13 cellular contexts compared by ENCODE assay signal in the genomic region with DNA sequence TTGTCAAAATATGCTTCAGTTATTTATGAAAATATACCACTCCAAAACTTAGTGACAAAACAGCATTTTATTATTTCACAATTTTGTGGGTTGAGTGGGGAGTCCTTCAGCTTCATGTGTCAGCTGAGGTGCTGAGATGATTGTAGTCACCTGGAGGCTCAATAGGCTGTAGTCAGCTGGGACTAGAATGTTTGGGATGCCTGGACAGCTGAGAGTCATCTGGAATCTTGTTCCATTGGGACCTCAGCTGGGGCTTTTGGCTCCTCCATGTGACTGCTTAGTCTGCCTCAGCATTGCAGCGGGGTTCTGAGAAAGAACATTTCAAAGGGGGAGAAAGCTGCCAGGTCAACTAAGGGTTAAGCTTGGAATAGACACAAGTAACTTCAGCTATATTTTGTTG. TPM values are rescaled to one million over a fixed set of nuclear protein-coding genes. Genes with fewer than 3 reads are reported as not detected.
DNase-seq lines count a peak whose midpoint lies in the region; ATAC-seq, FAIRE-seq and TF ChIP-seq lines count a peak whose summit lies in the region.
"Had no signal": no experiment of that assay in that cellular context is flagged by ENCODE, and none has a peak within 500 bp of the region (broad histone marks: within the 10 kb centered on the region; RNA-seq: fewer than 3 reads in every experiment).

No MANE protein-coding gene starts in this region.

- no peak overlapping the region for H3K4me3 Mint-ChIP-seq in MCF 10A (ENCODE audit: unreplicated experiment)
- H3K4me3 Mint-ChIP-seq in astrocyte (ENCODE audit: unreplicated experiment): no peak overlapping the region

- H3K36me3 ChIP-seq in breast epithelium (no peaks in the 10 kb centered on the region), astrocyte (ENCODE audit: insufficient read depth, low read length) (no peaks in the 10 kb centered on the region), keratinocyte (ENCODE audit: control insufficient read depth in 2 of 2, extremely low read depth in 1 of 2, insufficient read depth in 2 of 2, low read length in 2 of 2) (no peaks in the 10 kb centered on the region), upper lobe of right lung (no peaks in the 10 kb centered on the region)

- H3K36me3 Mint-ChIP-seq in MCF 10A (ENCODE audit: insufficient read depth, unreplicated experiment): no peaks in the 10 kb centered on the region
- H3K36me3 Mint-ChIP-seq in astrocyte (ENCODE audit: low read depth, unreplicated experiment): peaks cover 2% of the 10 kb centered on the region

- no peak overlapping the region for H2AFZ ChIP-seq in astrocyte (ENCODE audit: low read depth, low read length)
- no peak overlapping the region for H2AFZ ChIP-seq in keratinocyte (ENCODE audit: control insufficient read depth, low read length)

- H3K4me3 ChIP-seq in breast epithelium (no peak overlapping the region), astrocyte (ENCODE audit: insufficient read depth, low read depth, low read length) (no peak overlapping the region), keratinocyte (ENCODE audit: control insufficient read depth in 2 of 3, extremely low read depth in 1 of 3, insufficient read depth in 2 of 3, low read depth in 1 of 3, low read length in 3 of 3) (no peak overlapping the region), upper lobe of right lung (no peak overlapping the region)

- dilution Hi-C loops in keratinocyte (cut with MboI; ENCODE audit: extremely low pct_ligation_motif_present, low sequenced_read_pairs): no loop called here

- H3K27ac Mint-ChIP-seq in MCF 10A (ENCODE audit: low read depth, unreplicated experiment) (peak overlapping the region; percentile 71), astrocyte (ENCODE audit: unreplicated experiment) (peak overlapping the region; percentile 15)

- no peak overlapping the region for H3K4me2 ChIP-seq in astrocyte (ENCODE audit: low read length)
- H3K4me2 ChIP-seq in keratinocyte (ENCODE audit: control insufficient read depth, extremely low read depth, insufficient read depth, low read depth, low read length): no peak overlapping the region

- H3K4me1 ChIP-seq in breast epithelium: peaks cover 0 to 12% of the 10 kb centered on the region in 2 donors
- no peaks in the 10 kb centered on the region for H3K4me1 ChIP-seq in astrocyte (ENCODE audit: insufficient read depth, low read length)
- H3K4me1 ChIP-seq in keratinocyte (ENCODE audit: control insufficient read depth, extremely low read depth, insufficient read depth, low read length): peaks cover 23% of the 10 kb centered on the region
- H3K4me1 ChIP-seq in upper lobe of right lung: peaks cover 78% of the 10 kb centered on the region

- H3K79me2 ChIP-seq in astrocyte (ENCODE audit: insufficient read depth, low read length): peaks cover 100% of the 10 kb centered on the region
- peaks cover 92% of the 10 kb centered on the region for H3K79me2 ChIP-seq in keratinocyte (ENCODE audit: control insufficient read depth, insufficient read depth, low read length)

- TF ChIP-seq POLR2A in breast epithelium (IDR thresholded peaks at IDR 0.05): no peak

- H3K9ac ChIP-seq in astrocyte (ENCODE audit: low read length) (no peak overlapping the region), keratinocyte (ENCODE audit: control insufficient read depth, extremely low read depth, insufficient read depth, low read length) (no peak overlapping the region)

- H3K27me3 ChIP-seq in breast epithelium: no peaks in the 10 kb centered on the region
- H3K27me3 ChIP-seq in astrocyte (ENCODE audit: insufficient read depth, low read length): no peaks in the 10 kb centered on the region
- no peaks in the 10 kb centered on the region for H3K27me3 ChIP-seq in keratinocyte (ENCODE audit: control insufficient read depth, extremely low read depth, insufficient read depth, low read length)
- H3K27me3 ChIP-seq in upper lobe of right lung: no peaks in the 10 kb centered on the region

- H3K9me3 ChIP-seq in breast epithelium: no peaks in the 10 kb centered on the region
- H3K9me3 ChIP-seq in astrocyte (ENCODE audit: insufficient read depth, low read depth, low read length): no peaks in the 10 kb centered on the region
- H3K9me3 ChIP-seq in keratinocyte (ENCODE audit: control insufficient read depth, low read depth, low read length): no peaks in the 10 kb centered on the region
- H3K9me3 ChIP-seq in upper lobe of right lung: no peaks in the 10 kb centered on the region

- intact Hi-C loops in MCF 10A (cut with micrococcal nuclease): no loop called here
- intact Hi-C loops in breast epithelium (cut with DNase I; ENCODE audit: low total_unique reads): no loop called here
- intact Hi-C loops in upper lobe of right lung (cut with DNase I): no loop called here

- DNase-seq in MCF 10A (ENCODE audit: unreplicated experiment) (no peak), breast epithelium (ENCODE audit: low spot score in 2 of 2) (no peak), astrocyte (ENCODE audit: low read depth) (peak; percentile 5), keratinocyte (ENCODE audit: low read depth, low spot score) (no peak), upper lobe of right lung (no peak), GM03348 (ENCODE audit: low spot score) (no peak)
- DNase-seq: activated CD4-positive, CD25-positive, alpha-beta regulatory T cell treated with anti-CD3 and anti-CD28 coated beads, Interleukin-2, amount 50 U/mL, for 72 hours; hypothalamus; MM.1S; NCI-H2171 treated with DMSO at 0.1 percent for 48 hours; posterior cingulate gyrus had no signal

- H3K27ac ChIP-seq in breast epithelium: no peak overlapping the region
- H3K27ac ChIP-seq in astrocyte (ENCODE audit: low read depth, low read length): no peak overlapping the region
- peak overlapping the region; percentile 22 for H3K27ac ChIP-seq in keratinocyte (ENCODE audit: control insufficient read depth, insufficient read depth, low read length)
- H3K27ac ChIP-seq in upper lobe of right lung: no peak overlapping the region

- no peaks in the 10 kb centered on the region for H3K9me3 Mint-ChIP-seq in MCF 10A (ENCODE audit: unreplicated experiment)
- H3K9me3 Mint-ChIP-seq in astrocyte (ENCODE audit: unreplicated experiment): no peaks in the 10 kb centered on the region

- no TSS peak for BruUV-seq in MCF 10A (replicated peaks; lab: Mats Ljungman, UMichigan)

- H3K4me1 Mint-ChIP-seq in MCF 10A (ENCODE audit: insufficient read depth, unreplicated experiment) (peaks cover 38% of the 10 kb centered on the region), astrocyte (ENCODE audit: low read depth, unreplicated experiment) (peaks cover 30% of the 10 kb centered on the region)

- ATAC-seq in upper lobe of right lung: peak; percentile 53
- ATAC-seq in GM21423 (IDR thresholded peaks at IDR 0.05; ENCODE audit: unreplicated experiment): no peak
- no peak for ATAC-seq in HG03521 (IDR thresholded peaks at IDR 0.05; ENCODE audit: unreplicated experiment)

- TF ChIP-seq CTCF in MCF 10A (IDR thresholded peaks at IDR 0.05; ENCODE audit: unreplicated experiment): no peak
- TF ChIP-seq CTCF in breast epithelium (IDR thresholded peaks at IDR 0.05): no peak
- TF ChIP-seq CTCF in astrocyte (IDR thresholded peaks at IDR 0.05; ENCODE audit: insufficient read depth, low read depth, low read length): no peak
- no peak for TF ChIP-seq CTCF in keratinocyte (optimal IDR thresholded peaks at IDR 0.05 in 1 of 3, IDR thresholded peaks at IDR 0.05 in 1 of 3, conservative IDR thresholded peaks at IDR 0.05 in 1 of 3; ENCODE audit: extremely low read depth in 1 of 3, insufficient read depth in 2 of 3, low read length in 3 of 3)
- no peak for TF ChIP-seq CTCF in upper lobe of right lung (IDR thresholded peaks at IDR 0.05)

- H3K9me1 ChIP-seq in keratinocyte (ENCODE audit: control insufficient read depth, extremely low read depth, insufficient read depth, low read length): no peaks in the 10 kb centered on the region

- H4K20me1 ChIP-seq in astrocyte (ENCODE audit: insufficient read depth, low read length) (peaks cover 82% of the 10 kb centered on the region), keratinocyte (ENCODE audit: control insufficient read depth, extremely low read depth, insufficient read depth, low read length) (peaks cover 4% of the 10 kb centered on the region)

- CTCF ChIA-PET in MCF 10A (lab: Yijun Ruan, JAX): interaction anchor here (0.6 to 2.0 kb wide), 5 partner anchors 10 to 470 kb away, joined by 3 to 7 read pairs (median 3); partner anchors contain the start of gene STT3B

- FAIRE-seq in astrocyte (lab: Jason Lieb, UNC) (no peak), keratinocyte (lab: Jason Lieb, UNC) (peak; percentile 52)

- POLR2A ChIA-PET in MCF 10A (lab: Yijun Ruan, JAX): interaction anchor here (2.2 to 5.3 kb wide), 2 partner anchors 10 to 14 kb away, joined by 12 to 107 read pairs; partner anchors contain the start of gene STT3B

- H3K27me3 Mint-ChIP-seq in MCF 10A (ENCODE audit: insufficient read depth, unreplicated experiment) (no peaks in the 10 kb centered on the region), astrocyte (ENCODE audit: low read depth, unreplicated experiment) (no peaks in the 10 kb centered on the region)

RNA-seq across cellular contexts. Expression of gene STT3B, which starts 13.4 kb away (rescaled TPM):
- total RNA-seq in MCF 10A (2022) (118 and 133 TPM in 2 replicates), breast epithelium (100 to 1,000 TPM in 2 of 3 donors, 10 to 100 TPM in 1; 93.5 to 132 (median 109) TPM), astrocyte (156 and 164 TPM in 2 replicates), upper lobe of right lung (129 TPM)
- polyA plus RNA-seq in keratinocyte: 66.7 to 129 TPM (median 95.0 TPM) in 3 replicates
- 42.6 TPM for polyA plus RNA-seq in keratinocyte (2011; ENCODE audit: low read depth)
- polyA plus RNA-seq in keratinocyte (2011; cell fraction: cytosol; rRNA removed): 37.8 and 78.8 TPM in 2 replicates
- 74.8 and 101 TPM in 2 replicates for polyA plus RNA-seq in keratinocyte (2011; cell fraction: nucleus; rRNA removed)
- polyA plus RNA-seq in keratinocyte (2012; ENCODE audit: low replicate concordance): 58.8 and 70.9 TPM in 2 replicates
- polyA minus RNA-seq in keratinocyte: 42.6 to 165 TPM (median 103 TPM) in 3 replicates
- 79.0 TPM for polyA minus RNA-seq in keratinocyte (2011; cell fraction: cytosol; rRNA and poly(A)+ RNA removed)
- polyA minus RNA-seq in keratinocyte (2011; cell fraction: nucleus; rRNA and poly(A)+ RNA removed): 105 and 184 TPM in 2 replicates
